ENCODE assay signal across 12 cellular contexts in the genomic region with DNA sequence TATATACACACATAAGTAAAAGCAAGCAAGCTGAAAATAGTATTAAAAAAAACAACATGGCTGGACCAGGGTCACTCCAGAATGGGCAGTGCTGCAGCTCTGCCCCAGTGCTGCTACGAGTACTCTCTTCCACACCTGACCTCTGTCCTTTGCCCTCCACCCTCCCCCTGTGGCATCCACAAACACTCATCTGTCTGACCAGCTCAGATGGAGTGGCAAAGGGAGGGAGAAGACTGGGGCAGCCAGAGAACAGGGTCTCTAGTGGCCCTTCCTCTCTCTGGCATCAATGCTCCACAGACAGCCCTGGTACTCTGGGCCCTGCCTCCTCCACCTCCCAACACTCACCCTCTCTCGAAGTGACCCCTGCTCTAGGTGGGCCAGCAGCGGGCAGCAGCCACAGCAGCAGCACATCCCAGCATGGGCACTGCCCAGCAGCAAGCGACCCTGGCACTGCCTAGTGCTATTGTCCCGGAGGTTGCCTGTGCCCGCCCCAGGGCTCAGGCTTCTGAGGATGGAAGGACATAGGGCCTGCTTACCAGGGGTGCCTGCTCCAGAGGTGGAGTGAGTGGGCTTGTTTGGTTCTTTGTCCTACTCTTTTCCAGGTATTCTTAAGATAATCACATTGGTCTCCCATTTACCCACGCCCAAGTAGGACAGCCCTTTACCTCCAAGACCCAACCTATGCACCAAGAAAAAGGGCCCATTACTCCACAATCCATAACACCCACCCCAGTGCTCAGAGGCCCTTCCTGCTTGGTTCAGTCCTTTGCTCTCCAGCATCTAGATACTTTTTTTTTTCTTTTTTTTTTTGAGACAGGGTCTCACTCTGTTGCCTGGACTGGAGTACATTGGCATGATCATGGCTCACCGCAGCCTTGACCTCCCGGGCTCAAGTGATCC. TPM values are rescaled to one million over a fixed set of nuclear protein-coding genes. Genes with fewer than 3 reads are reported as not detected.
DNase-seq lines count a peak whose midpoint lies in the region; ATAC-seq, FAIRE-seq and TF ChIP-seq lines count a peak whose summit lies in the region.
"Had no signal": no experiment of that assay in that cellular context is flagged by ENCODE, and none has a peak within 500 bp of the region (broad histone marks: within the 10 kb centered on the region; RNA-seq: fewer than 3 reads in every experiment).

No MANE protein-coding gene starts in this region.

- CTCF ChIA-PET in Calu3 (lab: Charles Lee) (no interaction called here), endothelial cell of umbilical vein (lab: Charles Lee) (interaction anchor here (0.8 to 2.0 kb wide), 2 partner anchors 11 kb away, joined by 4 to 20 read pairs; no protein-coding TSS in a partner anchor)

- TF ChIP-seq CTCF in Calu3 (IDR thresholded peaks at IDR 0.05; ENCODE audit: unreplicated experiment), result no peak
- no peak for TF ChIP-seq CTCF in RWPE2 (IDR thresholded peaks at IDR 0.05; ENCODE audit: poor library complexity, severe bottlenecking)
- no peak for TF ChIP-seq CTCF in endothelial cell of umbilical vein (IDR thresholded peaks at IDR 0.05; ENCODE audit: extremely low read depth in 1 of 2, insufficient read depth in 1 of 2, low read depth in 1 of 2, low read length in 2 of 2)
- TF ChIP-seq CTCF in psoas muscle (IDR thresholded peaks at IDR 0.05), result no peak

- POLR2A ChIA-PET in endothelial cell of umbilical vein (lab: Charles Lee), result no interaction called here

- peaks cover 85% of the 10 kb centered on the region for H3K79me2 ChIP-seq in endothelial cell of umbilical vein (ENCODE audit: control insufficient read depth, insufficient read depth, low read length)

- no peak for DNase-seq in Calu3
- no peak for DNase-seq in RWPE2 (ENCODE audit: low spot score)
- DNase-seq in endothelial cell of umbilical vein (ENCODE audit: low read depth, low spot score), result no peak
- DNase-seq in psoas muscle, result no peak
- DNase-seq in GF-D8 (lab: John Stamatoyannopoulos, UW), result no peak
- no peak for DNase-seq in NCI-H1694 (lab: John Stamatoyannopoulos, UW)
- DNase-seq in HPDE6-E6E7 (ENCODE audit: extremely low spot score), result no peak
- no peak for DNase-seq in HuH-7 (ENCODE audit: low spot score)
- DNase-seq: NCI-H345; stimulated activated CD4-positive, alpha-beta T cell treated with anti-CD3 and anti-CD28 coated beads, Interleukin-4, amount 100 ng/mL, for 1 hour had no signal

- H3K27me3 ChIP-seq in RWPE2 (ENCODE audit: insufficient read depth, poor library complexity, severe bottlenecking), result no peaks in the 10 kb centered on the region
- H3K27me3 ChIP-seq in endothelial cell of umbilical vein (ENCODE audit: control insufficient read depth in 2 of 2, insufficient read depth in 2 of 2, low read length in 2 of 2), result no peaks in the 10 kb centered on the region
- H3K27me3 ChIP-seq in psoas muscle (ENCODE audit: insufficient read depth in 3 of 3, low read length in 2 of 3), result no peaks in the 10 kb centered on the region

- no peaks in the 10 kb centered on the region for H3K9me1 ChIP-seq in endothelial cell of umbilical vein (replicated peaks; ENCODE audit: control insufficient read depth, extremely low read depth, insufficient read depth, low read length)

- TF ChIP-seq POLR2A in endothelial cell of umbilical vein (IDR thresholded peaks at IDR 0.05; ENCODE audit: low read depth, low read length), result no peak

- H3K9me3 ChIP-seq in RWPE2 (ENCODE audit: severe bottlenecking), result no peaks in the 10 kb centered on the region
- H3K9me3 ChIP-seq in endothelial cell of umbilical vein (replicated peaks; ENCODE audit: control insufficient read depth, insufficient read depth, low read length), result no peaks in the 10 kb centered on the region
- no peaks in the 10 kb centered on the region for H3K9me3 ChIP-seq in psoas muscle

- no peaks in the 10 kb centered on the region for H4K20me1 ChIP-seq in endothelial cell of umbilical vein (replicated peaks; ENCODE audit: control insufficient read depth, extremely low read depth, insufficient read depth, low read length)

- BruUV-seq in Calu3 (replicated peaks; lab: Mats Ljungman, UMichigan) (no TSS peak), endothelial cell of umbilical vein (replicated peaks; lab: Mats Ljungman, UMichigan) (no TSS peak)

- H3K4me3 ChIP-seq in RWPE2 (ENCODE audit: severe bottlenecking), result no peak overlapping the region
- no peak overlapping the region for H3K4me3 ChIP-seq in endothelial cell of umbilical vein (replicated peaks in 1 of 3; ENCODE audit: insufficient read depth in 1 of 3, low read depth in 1 of 3, low read length in 3 of 3)
- H3K4me3 ChIP-seq in psoas muscle, result peak overlapping the region; percentile 11

- ATAC-seq in RWPE2 (ENCODE audit: low read depth) (no peak), psoas muscle (no peak)

- H2AFZ ChIP-seq in endothelial cell of umbilical vein (ENCODE audit: low read depth, low read length), result no peak overlapping the region

- peaks cover 68% of the 10 kb centered on the region for H3K4me1 Mint-ChIP-seq in Calu3 (ENCODE audit: low read depth, unreplicated experiment)

- H3K4me1 ChIP-seq in RWPE2 (ENCODE audit: insufficient read depth, poor library complexity, severe bottlenecking) (peaks cover 27% of the 10 kb centered on the region), endothelial cell of umbilical vein (ENCODE audit: control insufficient read depth, extremely low read depth, insufficient read depth, low read length) (peaks cover 85% of the 10 kb centered on the region), psoas muscle (peaks cover 94% of the 10 kb centered on the region)

- peak overlapping the region; percentile 12 for H3K27ac ChIP-seq in RWPE2 (ENCODE audit: poor library complexity, severe bottlenecking)
- no peak overlapping the region for H3K27ac ChIP-seq in endothelial cell of umbilical vein (ENCODE audit: insufficient read depth, low read depth, low read length)
- H3K27ac ChIP-seq in psoas muscle, result peak overlapping the region; percentile 89

- peak; percentile 21 for FAIRE-seq in endothelial cell of umbilical vein (lab: Jason Lieb, UNC)
- FAIRE-seq: islet of Langerhans had no signal

- H3K9ac ChIP-seq in endothelial cell of umbilical vein (replicated peaks; ENCODE audit: extremely low read depth, insufficient read depth, low read length), result no peak overlapping the region

- no peak overlapping the region for H3K4me2 ChIP-seq in endothelial cell of umbilical vein (ENCODE audit: insufficient read depth, low read length)

- dilution Hi-C loops in endothelial cell of umbilical vein (cut with MboI; ENCODE audit: extremely low pct_ligation_motif_present, low sequenced_read_pairs), result no loop called here

- no peaks in the 10 kb centered on the region for H3K27me3 Mint-ChIP-seq in Calu3 (ENCODE audit: unreplicated experiment)

- 65 to 79% (median 76%) methylated on average over 9 of the region's 9 CpGs for WGBS in psoas muscle, 3 donors

- peaks cover 72% of the 10 kb centered on the region for H3K36me3 Mint-ChIP-seq in Calu3 (ENCODE audit: insufficient read depth, unreplicated experiment)

- H3K36me3 ChIP-seq in RWPE2 (ENCODE audit: low read depth) (peaks cover 82% of the 10 kb centered on the region), endothelial cell of umbilical vein (ENCODE audit: control insufficient read depth in 2 of 2, extremely low read depth in 1 of 2, insufficient read depth in 2 of 2, low read length in 2 of 2) (peaks cover 0 to 6% of the 10 kb centered on the region in 2 experiments), psoas muscle (ENCODE audit: insufficient read depth in 1 of 2, low read depth in 1 of 2) (peaks cover 0 to 12% of the 10 kb centered on the region in 2 donors)

- no peaks in the 10 kb centered on the region for H3K9me3 Mint-ChIP-seq in Calu3 (ENCODE audit: low read depth, unreplicated experiment)

- intact Hi-C loops in Calu3 (cut with micrococcal nuclease; ENCODE audit: unreplicated experiment) (no loop called here), endothelial cell of umbilical vein (cut with micrococcal nuclease) (no loop called here), psoas muscle (cut with DNase I) (no loop called here)

- H3K4me3 Mint-ChIP-seq in Calu3 (ENCODE audit: low read depth, unreplicated experiment), result peak overlapping the region; percentile 31

- no peak overlapping the region for H3K27ac Mint-ChIP-seq in Calu3 (ENCODE audit: unreplicated experiment)

RNA-seq across cellular contexts. Expression of gene ARHGEF2, which starts 6.2 kb away (rescaled TPM):
- 69.2 and 97.6 TPM in 2 replicates for total RNA-seq in Calu3 (2022)
- 110 and 118 TPM in 2 replicates for total RNA-seq in endothelial cell of umbilical vein
- polyA plus RNA-seq in endothelial cell of umbilical vein, result 59.2 and 62.0 TPM in 2 replicates
- 67.4 and 113 TPM in 2 replicates for polyA plus RNA-seq in endothelial cell of umbilical vein (2011; cell fraction: cytosol; rRNA removed)
- 270 and 317 TPM in 2 replicates for polyA plus RNA-seq in endothelial cell of umbilical vein (2011; cell fraction: nucleus; rRNA removed)
- 50.9 and 52.8 TPM in 2 replicates for polyA plus RNA-seq in endothelial cell of umbilical vein (2012)
- 81.5 and 92.0 TPM in 2 replicates for polyA minus RNA-seq in endothelial cell of umbilical vein
- polyA minus RNA-seq in endothelial cell of umbilical vein (2011; cell fraction: cytosol; rRNA and poly(A)+ RNA removed), result 29.1 TPM
- 55.2 and 62.7 TPM in 2 replicates for polyA minus RNA-seq in endothelial cell of umbilical vein (2011; cell fraction: nucleus; rRNA and poly(A)+ RNA removed)
- total RNA-seq in psoas muscle, result 10 to 100 TPM; 22.8 to 54.0 (median 46.3) TPM
- 10 to 100 TPM in 2 of 3 donors, 1 to 10 TPM in 1; 7.4 to 39.1 (median 12.1) TPM for polyA plus RNA-seq in psoas muscle

RNA-seq across cellular contexts. Expression of gene RXFP4, which starts 30.7 kb away (rescaled TPM):
- total RNA-seq in Calu3 (2022) (not detected in 2 replicates), endothelial cell of umbilical vein (not detected in 2 replicates), psoas muscle (not detected)
- polyA plus RNA-seq in endothelial cell of umbilical vein (not detected in 2 replicates), psoas muscle (not detected)
- not detected in 2 replicates for polyA plus RNA-seq in endothelial cell of umbilical vein (2011; cell fraction: cytosol; rRNA removed)
- not detected in 2 replicates for polyA plus RNA-seq in endothelial cell of umbilical vein (2011; cell fraction: nucleus; rRNA removed)
- polyA plus RNA-seq in endothelial cell of umbilical vein (2012), result not detected in 2 replicates
- not detected in 2 replicates for polyA minus RNA-seq in endothelial cell of umbilical vein
- not detected for polyA minus RNA-seq in endothelial cell of umbilical vein (2011; cell fraction: cytosol; rRNA and poly(A)+ RNA removed)
- polyA minus RNA-seq in endothelial cell of umbilical vein (2011; cell fraction: nucleus; rRNA and poly(A)+ RNA removed), result 0.34 TPM in 1 of 2 replicates, not detected in the other
- total RNA-seq: dermis microvascular lymphatic vessel endothelial cell had no signal

RNA-seq across cellular contexts. Expression of gene KHDC4, which starts 37.9 kb away (rescaled TPM):
- total RNA-seq in Calu3 (2022) (99.3 and 107 TPM in 2 replicates), endothelial cell of umbilical vein (54.1 and 55.6 TPM in 2 replicates), psoas muscle (10 to 100 TPM; 16.4 to 26.1 (median 23.1) TPM)
- polyA plus RNA-seq in endothelial cell of umbilical vein (47.9 and 48.6 TPM in 2 replicates), psoas muscle (10 to 100 TPM; 11.0 to 33.1 (median 11.2) TPM)
- polyA plus RNA-seq in endothelial cell of umbilical vein (2011; cell fraction: cytosol; rRNA removed), result 22.4 and 25.5 TPM in 2 replicates
- polyA plus RNA-seq in endothelial cell of umbilical vein (2011; cell fraction: nucleus; rRNA removed), result 123 and 207 TPM in 2 replicates
- polyA plus RNA-seq in endothelial cell of umbilical vein (2012), result 19.8 and 29.0 TPM in 2 replicates
- polyA minus RNA-seq in endothelial cell of umbilical vein, result 75.4 and 81.4 TPM in 2 replicates
- polyA minus RNA-seq in endothelial cell of umbilical vein (2011; cell fraction: cytosol; rRNA and poly(A)+ RNA removed), result 50.2 TPM
- 68.0 and 96.9 TPM in 2 replicates for polyA minus RNA-seq in endothelial cell of umbilical vein (2011; cell fraction: nucleus; rRNA and poly(A)+ RNA removed)

RNA-seq across cellular contexts. Expression of gene SSR2, which starts 48.6 kb away (rescaled TPM):
- total RNA-seq in Calu3 (2022), result 215 and 246 TPM in 2 replicates
- 339 and 362 TPM in 2 replicates for total RNA-seq in endothelial cell of umbilical vein
- polyA plus RNA-seq in endothelial cell of umbilical vein, result 1,337 and 1,787 TPM in 2 replicates
- polyA plus RNA-seq in endothelial cell of umbilical vein (2011; cell fraction: cytosol; rRNA removed), result 1,307 and 1,533 TPM in 2 replicates
- 531 and 557 TPM in 2 replicates for polyA plus RNA-seq in endothelial cell of umbilical vein (2011; cell fraction: nucleus; rRNA removed)
- 362 and 401 TPM in 2 replicates for polyA plus RNA-seq in endothelial cell of umbilical vein (2012)
- polyA minus RNA-seq in endothelial cell of umbilical vein, result 780 and 932 TPM in 2 replicates
- polyA minus RNA-seq in endothelial cell of umbilical vein (2011; cell fraction: cytosol; rRNA and poly(A)+ RNA removed), result 99.6 TPM
- polyA minus RNA-seq in endothelial cell of umbilical vein (2011; cell fraction: nucleus; rRNA and poly(A)+ RNA removed), result 84.7 and 121 TPM in 2 replicates
- 10 to 100 TPM; 44.6 to 77.5 (median 61.6) TPM for total RNA-seq in psoas muscle
- polyA plus RNA-seq in psoas muscle, result 100 to 1,000 TPM in 2 of 3 donors, 10 to 100 TPM in 1; 83.0 to 255 (median 124) TPM
